18 cellular contexts compared by ENCODE assay signal in genomic region chr3:40583691-40584090, GRCh38. TPM values are rescaled to one million over a fixed set of nuclear protein-coding genes. Genes with fewer than 3 reads are reported as not detected.
DNase-seq lines count a peak whose midpoint lies in the region; ATAC-seq and TF ChIP-seq lines count a peak whose summit lies in the region.
"Had no signal": no experiment of that assay in that cellular context is flagged by ENCODE, and none has a peak within 500 bp of the region (broad histone marks: within the 10 kb centered on the region; RNA-seq: fewer than 3 reads in every experiment).

No MANE protein-coding gene starts in this region.

- H3K23ac ChIP-seq in IMR-90 (ENCODE audit: low read depth, low read length) = no peak overlapping the region

- no peak for DNase-seq in Right ventricle myocardium inferior (ENCODE audit: missing footprints)
- no peak for DNase-seq in left ventricle myocardium inferior
- no peak for DNase-seq in IMR-90
- DNase-seq in left kidney (ENCODE audit: low read depth, low spot score) = peak; percentile 32
- peak; percentile 98 to 99 for DNase-seq in thyroid gland
- DNase-seq in upper lobe of left lung = no peak
- DNase-seq: DMS153, EL, KBM-7, NCI-H1105, NCI-H1694 treated with DMSO at 0.1 percent for 48 hours, NCI-H345, NCI-H526, PC-3 had no signal

- no peak overlapping the region for H2BK5ac ChIP-seq in IMR-90 (ENCODE audit: low read depth, low read length, poor library complexity, severe bottlenecking)

- in situ Hi-C loops in IMR-90 (cut with MboI; ENCODE audit: low sequenced_read_pairs) = loop anchor here (5.0 to 25.0 kb wide), 2 partner anchors 246 to 1294 kb away; no protein-coding TSS in a partner anchor

- CTCF ChIA-PET in IMR-90 (lab: Yijun Ruan, JAX) = interaction anchor here (0.5 to 1.7 kb wide), 2 partner anchors 9 to 1481 kb away, joined by 5 to 6 read pairs; no protein-coding TSS in a partner anchor

- H3K4ac ChIP-seq in IMR-90 (ENCODE audit: low read depth, low read length) = no peak overlapping the region

- H4K91ac ChIP-seq in IMR-90 (ENCODE audit: insufficient read depth, low read depth, low read length) = no peak overlapping the region

- H3K4me3 ChIP-seq in left ventricle myocardium inferior (no peak overlapping the region), IMR-90 (ENCODE audit: insufficient read depth, low read depth, low read length) (no peak overlapping the region), thyroid gland (replicated peaks in 1 of 3) (no peak overlapping the region), upper lobe of left lung (no peak overlapping the region)
- H3K4me3 ChIP-seq: BLaER1, SJCRH30 had no signal

- no peak overlapping the region for H2AK9ac ChIP-seq in IMR-90 (replicated peaks; ENCODE audit: low read depth, low read length, poor library complexity)

- no peak overlapping the region for H2AK5ac ChIP-seq in IMR-90 (ENCODE audit: low read depth, low read length)

- no peak overlapping the region for H2BK20ac ChIP-seq in IMR-90 (ENCODE audit: low read depth, low read length)

- no peak overlapping the region for H2BK120ac ChIP-seq in IMR-90 (ENCODE audit: low read depth, low read length)

- peak; percentile 40 for ATAC-seq in Right ventricle myocardium inferior
- ATAC-seq in IMR-90 (ENCODE audit: low read depth) = no peak
- no peak for ATAC-seq in upper lobe of left lung (ENCODE audit: low FRiP score in 2 of 2)
- no peak for ATAC-seq in GM21390 (IDR thresholded peaks at IDR 0.05; ENCODE audit: unreplicated experiment)

- H2AFZ ChIP-seq in IMR-90 (replicated peaks; ENCODE audit: low read length, poor library complexity) = peak overlapping the region; percentile 37

- H3K56ac ChIP-seq in IMR-90 (ENCODE audit: extremely low read depth, insufficient read depth, low read length) = no peak overlapping the region

- H4K5ac ChIP-seq in IMR-90 (ENCODE audit: low read depth, low read length) = no peak overlapping the region

- H3K9me3 ChIP-seq in left ventricle myocardium inferior (replicated peaks) (no peaks in the 10 kb centered on the region), IMR-90 (ENCODE audit: control insufficient read depth, insufficient read depth, low read length) (no peaks in the 10 kb centered on the region), thyroid gland (no peaks in the 10 kb centered on the region), upper lobe of left lung (no peaks in the 10 kb centered on the region)
- H3K9me3 ChIP-seq: BLaER1, SJCRH30 had no signal

- H3K4me1 ChIP-seq in left ventricle myocardium inferior = peaks cover 29% of the 10 kb centered on the region
- H3K4me1 ChIP-seq in IMR-90 (ENCODE audit: control insufficient read depth, insufficient read depth, low read length) = no peaks in the 10 kb centered on the region
- H3K4me1 ChIP-seq in thyroid gland = peaks cover 23 to 27% of the 10 kb centered on the region in 2 donors
- H3K4me1 ChIP-seq in upper lobe of left lung = peaks cover 0 to 8% (median 7%) of the 10 kb centered on the region in 4 donors
- H3K4me1 ChIP-seq: BLaER1 had no signal

- no peak for TF ChIP-seq CTCF in left ventricle myocardium inferior (IDR thresholded peaks at IDR 0.05; ENCODE audit: borderline replicate concordance)
- TF ChIP-seq CTCF in IMR-90 (conservative IDR thresholded peaks at IDR 0.05; ENCODE audit: low read depth, low read length) = no peak
- peak in 1 of 6 experiments; percentile 2 for TF ChIP-seq CTCF in thyroid gland (IDR thresholded peaks at IDR 0.05)
- no peak for TF ChIP-seq CTCF in upper lobe of left lung (IDR thresholded peaks at IDR 0.05)

- H4K8ac ChIP-seq in IMR-90 (ENCODE audit: low read depth in 2 of 2, low read length in 2 of 2) = no peak overlapping the region

- H3K36me3 ChIP-seq in left ventricle myocardium inferior (no peaks in the 10 kb centered on the region), IMR-90 (ENCODE audit: control insufficient read depth, insufficient read depth, low read length) (no peaks in the 10 kb centered on the region), thyroid gland (no peaks in the 10 kb centered on the region), upper lobe of left lung (no peaks in the 10 kb centered on the region)
- H3K36me3 ChIP-seq: BLaER1, SJCRH30 had no signal

- no peak overlapping the region for H2BK15ac ChIP-seq in IMR-90 (ENCODE audit: low read depth, low read length)

- dilution Hi-C loops in IMR-90 (cut with HindIII; ENCODE audit: low sequenced_read_pairs, unreplicated experiment) = no loop called here

- no peak overlapping the region for H3K4me2 ChIP-seq in IMR-90 (ENCODE audit: low read depth, low read length)
- H3K4me2 ChIP-seq: BLaER1 had no signal

- no TSS peak for BruUV-seq in IMR-90 (replicated peaks; lab: Mats Ljungman, UMichigan)

- no peak for TF ChIP-seq POLR2A in IMR-90 (IDR thresholded peaks at IDR 0.05; ENCODE audit: low read depth, low read length)
- no peak for TF ChIP-seq POLR2A in thyroid gland (IDR thresholded peaks at IDR 0.05)
- no peak for TF ChIP-seq POLR2A in upper lobe of left lung (IDR thresholded peaks at IDR 0.05)

- H4K20me1 ChIP-seq in IMR-90 (ENCODE audit: insufficient read depth, low read length) = no peaks in the 10 kb centered on the region
- H4K20me1 ChIP-seq: BLaER1 had no signal

- no peaks in the 10 kb centered on the region for H3K79me1 ChIP-seq in IMR-90 (ENCODE audit: low read depth in 1 of 2, low read length in 2 of 2)

- TF ChIP-seq RAD21 in IMR-90 (IDR thresholded peaks at IDR 0.05; ENCODE audit: low read length) = no peak

- no peak overlapping the region for H3K14ac ChIP-seq in IMR-90 (replicated peaks; ENCODE audit: low read depth, low read length)

- 100% methylated on average over 1 of the region's 7 CpGs; no CpG with 5 or more reads in 1 of the 2 experiments for WGBS in IMR-90 (ENCODE audit: extremely low coverage in 2 of 2, insufficient read length in 1 of 2), 2 experiments
- WGBS in thyroid gland, 2 donors = 29 to 46% methylated on average over 4 to 7 of the region's 7 CpGs
- 84 to 88% methylated on average over 7 of the region's 7 CpGs for WGBS in upper lobe of left lung, 2 donors

- intact Hi-C loops in Right ventricle myocardium inferior (cut with DNase I) (loop anchor here (2.0 to 10.0 kb wide), 4 partner anchors 129 to 1134 kb away; no protein-coding TSS in a partner anchor), left ventricle myocardium inferior (cut with micrococcal nuclease) (loop anchor here (5.0 to 10.0 kb wide), 2 partner anchors 391 to 619 kb away; no protein-coding TSS in a partner anchor), IMR-90 (cut with micrococcal nuclease) (loop anchor here (1.0 to 10.0 kb wide), 4 partner anchors 619 to 1861 kb away; no protein-coding TSS in a partner anchor), thyroid gland (cut with DNase I) (loop anchor here (5.0 to 10.0 kb wide), 3 partner anchors 391 to 1299 kb away; no protein-coding TSS in a partner anchor)

- POLR2A ChIA-PET in IMR-90 (lab: Charles Lee; ENCODE audit: unreplicated experiment) = no interaction called here

- TF ChIP-seq EP300 in upper lobe of left lung (IDR thresholded peaks at IDR 0.05) = no peak

- no peaks in the 10 kb centered on the region for H3K27me3 ChIP-seq in left ventricle myocardium inferior (ENCODE audit: low read depth)
- peaks cover 11% of the 10 kb centered on the region; the same call in 1 of the 2 replicates for H3K27me3 ChIP-seq in IMR-90 (ENCODE audit: control insufficient read depth, insufficient read depth, low read length)
- no peaks in the 10 kb centered on the region for H3K27me3 ChIP-seq in thyroid gland
- no peaks in the 10 kb centered on the region for H3K27me3 ChIP-seq in upper lobe of left lung
- H3K27me3 ChIP-seq: BLaER1, SJCRH30 had no signal

- H3K9me1 ChIP-seq in IMR-90 (ENCODE audit: insufficient read depth, low read length) = no peaks in the 10 kb centered on the region

- H3K9ac ChIP-seq in IMR-90 (ENCODE audit: low read depth, low read length) = no peak overlapping the region
- H3K9ac ChIP-seq: BLaER1 had no signal

- H3K18ac ChIP-seq in IMR-90 (ENCODE audit: low read depth, low read length) = no peak overlapping the region

- no peak overlapping the region for H3K27ac ChIP-seq in left ventricle myocardium inferior (replicated peaks)
- no peak overlapping the region for H3K27ac ChIP-seq in IMR-90 (ENCODE audit: insufficient read depth, low read length)
- peak overlapping the region; percentile 17 to 67 (median 60) for H3K27ac ChIP-seq in thyroid gland
- H3K27ac ChIP-seq in upper lobe of left lung = no peak overlapping the region
- H3K27ac ChIP-seq: BLaER1, RWPE1, SJCRH30 had no signal

TF ChIP-seq in IMR-90, 13 proteins besides CTCF, POLR2A, EP300 and RAD21:
- no peak for TF ChIP-seq MAZ (IDR thresholded peaks at IDR 0.05; ENCODE audit: borderline replicate concordance, low read depth, low read length)
- TF ChIP-seq MXI1 (IDR thresholded peaks at IDR 0.05; ENCODE audit: borderline replicate concordance, low read depth, low read length) = no peak
- TF ChIP-seq ELK1 (IDR thresholded peaks at IDR 0.05; ENCODE audit: borderline replicate concordance, low read depth, low read length) = no peak
- no peak for TF ChIP-seq USF2 (IDR thresholded peaks at IDR 0.05; ENCODE audit: low read depth, low read length)
- no peak for TF ChIP-seq FOS (IDR thresholded peaks at IDR 0.05; ENCODE audit: low read depth, low read length)
- no peak for TF ChIP-seq SMC3 (IDR thresholded peaks at IDR 0.05; ENCODE audit: low read depth, low read length)
- TF ChIP-seq CEBPB (IDR thresholded peaks at IDR 0.05; ENCODE audit: low read depth, low read length) = no peak

RNA-seq across cellular contexts. Expression of gene ZNF621, which starts 58.9 kb away (rescaled TPM):
- total RNA-seq in Right ventricle myocardium inferior = 10.5 TPM
- 10.2 TPM for total RNA-seq in left ventricle myocardium inferior
- 7.3 and 9.4 TPM in 2 replicates for total RNA-seq in IMR-90 (2012; rRNA removed)
- 6.8 and 8.3 TPM in 2 replicates for polyA plus RNA-seq in IMR-90 (2012; rRNA removed)
- polyA plus RNA-seq in IMR-90 (2012; cell fraction: cytosol; rRNA removed) = 2.5 TPM in 2 replicates
- polyA plus RNA-seq in IMR-90 (2012; cell fraction: nucleus; rRNA removed; ENCODE audit: low replicate concordance) = 5.8 and 25.4 TPM in 2 replicates
- total RNA-seq in thyroid gland = 10 to 100 TPM; 15.8 to 28.1 (median 23.4) TPM
- total RNA-seq in upper lobe of left lung = 10 to 100 TPM; 14.3 to 39.8 (median 17.6) TPM

Comparison
In these comparisons a context has a peak if more than half of its experiments do, and no peak if none do; other contexts are left out.
1. DNase-seq: peak in left kidney (single experiment) and thyroid gland (2 of 2); none in Right ventricle myocardium inferior (single experiment), left ventricle myocardium inferior (single experiment), IMR-90 (single experiment) and upper lobe of left lung (0 of 2).
2. H3K27ac ChIP-seq: peak in thyroid gland (3 of 3); none in left ventricle myocardium inferior (single experiment), IMR-90 (single experiment) and upper lobe of left lung (0 of 4).